25 cellular contexts compared by ENCODE assay signal in genomic region chr4:16745887-16746286, GRCh38.
DNase-seq lines count a peak whose midpoint lies in the region; ATAC-seq, FAIRE-seq and TF ChIP-seq lines count a peak whose summit lies in the region.
"Had no signal": no experiment of that assay in that cellular context is flagged by ENCODE, and none has a peak within 500 bp of the region (broad histone marks: within the 10 kb centered on the region; RNA-seq: fewer than 3 reads in every experiment).

No MANE protein-coding gene starts in this region.

- WGBS in right lobe of liver (ENCODE audit: insufficient coverage, low coverage, low lambda C conversion rate, missing lambda C conversion rate): 56% methylated on average over 3 of the region's 3 CpGs
- WGBS in HepG2 (ENCODE audit: low lambda C conversion rate): 0% methylated on average over 3 of the region's 3 CpGs
- 83% methylated on average over 3 of the region's 3 CpGs for WGBS in hepatocyte (ENCODE audit: low lambda C conversion rate, missing lambda C conversion rate)

- TF ChIP-seq POLR2A in right lobe of liver (IDR thresholded peaks at IDR 0.05): no peak
- no peak for TF ChIP-seq POLR2A in HepG2 (IDR thresholded peaks at IDR 0.05; ENCODE audit: insufficient read depth in 1 of 2, low read depth in 2 of 2, low read length in 2 of 2)
- TF ChIP-seq POLR2A in Peyer's patch (IDR thresholded peaks at IDR 0.05): no peak

- peaks cover 8% of the 10 kb centered on the region for H3K36me3 Mint-ChIP-seq in nephron (ENCODE audit: low read depth)
- H3K36me3 Mint-ChIP-seq: CD14-positive monocyte; CD8-positive, alpha-beta memory T cell had no signal

- DNase-seq in right lobe of liver: no peak
- no peak for DNase-seq in HepG2 (ENCODE audit: low spot score)
- peak; percentile 31 for DNase-seq in hepatocyte (ENCODE audit: low spot score)
- no peak for DNase-seq in right atrium auricular region (ENCODE audit: low spot score)
- DNase-seq in Peyer's patch: no peak
- DNase-seq: 8988T; ACHN; AML-193; BE2C; CD4-positive, alpha-beta T cell; CD8-positive, alpha-beta memory T cell; DMS 273 treated with DMSO at 0.1 percent for 48 hours; DND-41; GM23248; H7; HCEC 1CT had no signal

- no peaks in the 10 kb centered on the region for H3K9me3 ChIP-seq in right lobe of liver
- no peaks in the 10 kb centered on the region for H3K9me3 ChIP-seq in HepG2 (ENCODE audit: low read length)
- H3K9me3 ChIP-seq in hepatocyte (ENCODE audit: low read depth): no peaks in the 10 kb centered on the region
- no peaks in the 10 kb centered on the region for H3K9me3 ChIP-seq in right atrium auricular region
- H3K9me3 ChIP-seq in Peyer's patch: no peaks in the 10 kb centered on the region
- H3K9me3 ChIP-seq: A549; BE2C; BLaER1 treated with 17β-estradiol and CSF1 and Interleukin-3, amounts not matched to agents 10 nM and 100 nM had no signal

- POLR2A ChIA-PET in HepG2 (lab: Yijun Ruan, JAX): no interaction called here

- intact Hi-C loops in right lobe of liver (cut with DNase I): no loop called here
- intact Hi-C loops in HepG2 (cut with micrococcal nuclease; ENCODE audit: unreplicated experiment): no loop called here

- H2AFZ ChIP-seq in HepG2 (ENCODE audit: low read length) (no peak overlapping the region), hepatocyte (no peak overlapping the region)

- H3K27ac Mint-ChIP-seq in nephron: peak overlapping the region in 2 of 3 experiments; percentile 75 to 91
- H3K27ac Mint-ChIP-seq: CD14-positive monocyte; CD4-positive, alpha-beta T cell; CD8-positive, alpha-beta memory T cell had no signal

- TF ChIP-seq CTCF in right lobe of liver (IDR thresholded peaks at IDR 0.05) (no peak), HepG2 (CRISPR knock-in tag; IDR thresholded peaks at IDR 0.05) (no peak), hepatocyte (IDR thresholded peaks at IDR 0.05; ENCODE audit: poor library complexity) (no peak), nephron (IDR thresholded peaks at IDR 0.05; ENCODE audit: unreplicated experiment in 3 of 3) (no peak), right atrium auricular region (IDR thresholded peaks at IDR 0.05) (no peak), Peyer's patch (IDR thresholded peaks at IDR 0.05) (no peak)

- H3K4me2 ChIP-seq in HepG2 (ENCODE audit: low read depth, low read length) (no peak overlapping the region), hepatocyte (no peak overlapping the region)
- H3K4me2 ChIP-seq: A549; BLaER1 treated with 17β-estradiol and CSF1 and Interleukin-3, amounts not matched to agents 10 nM and 100 nM had no signal

- H3K79me2 ChIP-seq in HepG2 (ENCODE audit: insufficient read depth, low read length): no peaks in the 10 kb centered on the region
- no peaks in the 10 kb centered on the region for H3K79me2 ChIP-seq in hepatocyte

- TF ChIP-seq EP300 in HepG2 (IDR thresholded peaks at IDR 0.05; ENCODE audit: low read depth in 2 of 2, low read length in 2 of 2) (no peak), HepG2 (CRISPR knock-in tag; IDR thresholded peaks at IDR 0.05; ENCODE audit: borderline replicate concordance) (no peak)

- H3K4me3 ChIP-seq in right lobe of liver: no peak overlapping the region
- H3K4me3 ChIP-seq in HepG2 (replicated peaks in 1 of 3; ENCODE audit: insufficient read depth in 1 of 3, low read depth in 2 of 3, low read length in 3 of 3): no peak overlapping the region
- no peak overlapping the region for H3K4me3 ChIP-seq in hepatocyte
- no peak overlapping the region for H3K4me3 ChIP-seq in right atrium auricular region
- H3K4me3 ChIP-seq in Peyer's patch: no peak overlapping the region
- H3K4me3 ChIP-seq: A549; BLaER1 treated with 17β-estradiol and CSF1 and Interleukin-3, amounts not matched to agents 10 nM and 100 nM; GM23248 had no signal

- BruUV-seq in HepG2 (replicated peaks; lab: Mats Ljungman, UMichigan): no TSS peak

- no peaks in the 10 kb centered on the region for H3K27me3 Mint-ChIP-seq in nephron (ENCODE audit: low read depth)

- TF ChIP-seq RAD21 in HepG2 (CRISPR knock-in tag; IDR thresholded peaks at IDR 0.05): no peak

- no peak overlapping the region for H3K9ac ChIP-seq in HepG2 (ENCODE audit: insufficient read depth, low read depth, low read length)
- H3K9ac ChIP-seq: BLaER1 treated with 17β-estradiol and CSF1 and Interleukin-3, amounts not matched to agents 10 nM and 100 nM had no signal

- in situ Hi-C loops in HepG2 (cut with HindIII; ENCODE audit: extremely low pct_ligation_motif_present, low pct_unique_long_range_greater_than_20kb): loop anchor here (25.0 kb wide), 1 partner anchor 409 kb away; no protein-coding TSS in a partner anchor

- no peaks in the 10 kb centered on the region for H3K27me3 ChIP-seq in right lobe of liver
- H3K27me3 ChIP-seq in HepG2 (ENCODE audit: control insufficient read depth in 1 of 2, insufficient read depth in 2 of 2, low read length in 2 of 2): no peaks in the 10 kb centered on the region
- no peaks in the 10 kb centered on the region for H3K27me3 ChIP-seq in hepatocyte
- no peaks in the 10 kb centered on the region for H3K27me3 ChIP-seq in right atrium auricular region
- no peaks in the 10 kb centered on the region for H3K27me3 ChIP-seq in Peyer's patch
- H3K27me3 ChIP-seq: BE2C; BLaER1 treated with 17β-estradiol and CSF1 and Interleukin-3, amounts not matched to agents 10 nM and 100 nM had no signal

- H3K9me2 ChIP-seq in hepatocyte (replicated peaks; ENCODE audit: insufficient read depth): no peaks in the 10 kb centered on the region

- peaks cover 33% of the 10 kb centered on the region for H3K4me1 Mint-ChIP-seq in nephron
- H3K4me1 Mint-ChIP-seq: CD14-positive monocyte; CD8-positive, alpha-beta memory T cell had no signal

- no peaks in the 10 kb centered on the region for H3K9me3 Mint-ChIP-seq in nephron
- H3K9me3 Mint-ChIP-seq: CD4-positive, alpha-beta T cell; CD8-positive, alpha-beta memory T cell had no signal

- CTCF ChIA-PET in HepG2 (lab: Yijun Ruan, JAX; ENCODE audit: low intra/inter-chr PET ratio, low total read pairs): no interaction called here

- H3K36me3 ChIP-seq in right lobe of liver (no peaks in the 10 kb centered on the region), HepG2 (replicated peaks in 1 of 2; ENCODE audit: control insufficient read depth in 1 of 2, insufficient read depth in 2 of 2, low read length in 2 of 2) (no peaks in the 10 kb centered on the region), hepatocyte (replicated peaks; ENCODE audit: insufficient read depth, low read depth) (no peaks in the 10 kb centered on the region), right atrium auricular region (no peaks in the 10 kb centered on the region), Peyer's patch (no peaks in the 10 kb centered on the region)
- H3K36me3 ChIP-seq: BE2C; BLaER1 treated with 17β-estradiol and CSF1 and Interleukin-3, amounts not matched to agents 10 nM and 100 nM had no signal

- H3K27ac ChIP-seq in right lobe of liver (no peak overlapping the region), HepG2 (ENCODE audit: extremely low read length, insufficient read depth, low read length) (no peak overlapping the region), hepatocyte (no peak overlapping the region), right atrium auricular region (no peak overlapping the region), Peyer's patch (no peak overlapping the region)
- H3K27ac ChIP-seq: A549; BLaER1 treated with 17β-estradiol and CSF1 and Interleukin-3, amounts not matched to agents 10 nM and 100 nM had no signal

- H3K4me3 Mint-ChIP-seq in nephron: no peak overlapping the region
- H3K4me3 Mint-ChIP-seq: CD14-positive monocyte; CD4-positive, alpha-beta T cell; CD8-positive, alpha-beta memory T cell had no signal

- ATAC-seq in right lobe of liver: peak; percentile 28 to 90 (median 72)
- no peak for ATAC-seq in HepG2
- ATAC-seq in GM21529 (IDR thresholded peaks at IDR 0.05; ENCODE audit: unreplicated experiment): no peak
- ATAC-seq: A549 had no signal

- H3K4me1 ChIP-seq in right lobe of liver (no peaks in the 10 kb centered on the region), HepG2 (ENCODE audit: insufficient read depth, low read length) (no peaks in the 10 kb centered on the region), hepatocyte (ENCODE audit: insufficient read depth) (no peaks in the 10 kb centered on the region), right atrium auricular region (no peaks in the 10 kb centered on the region), Peyer's patch (no peaks in the 10 kb centered on the region)
- H3K4me1 ChIP-seq: A549; BLaER1 treated with 17β-estradiol and CSF1 and Interleukin-3, amounts not matched to agents 10 nM and 100 nM had no signal

- FAIRE-seq in HepG2 (lab: Jason Lieb, UNC): no peak
- FAIRE-seq: A549, D721Med, G401.6, GM12892, H1 had no signal

- H4K20me1 ChIP-seq in HepG2 (ENCODE audit: insufficient read depth, low read length) (no peaks in the 10 kb centered on the region), hepatocyte (ENCODE audit: insufficient read depth, poor library complexity, severe bottlenecking) (no peaks in the 10 kb centered on the region)
- H4K20me1 ChIP-seq: BLaER1 treated with 17β-estradiol and CSF1 and Interleukin-3, amounts not matched to agents 10 nM and 100 nM had no signal

TF ChIP-seq in HepG2, 621 proteins besides CTCF, POLR2A, EP300 and RAD21 (continues in another document):
- TF ChIP-seq ZNF7 (CRISPR knock-in tag; IDR thresholded peaks at IDR 0.05): no peak
- no peak for TF ChIP-seq SRF (IDR thresholded peaks at IDR 0.05; ENCODE audit: low read depth, low read length)
- no peak for TF ChIP-seq JUN (CRISPR knock-in tag; IDR thresholded peaks at IDR 0.05)

Comparison
In these comparisons a context has a peak if more than half of its experiments do, and no peak if none do; other contexts are left out.
1. ATAC-seq: peak in right lobe of liver (4 of 4); none in HepG2 (single experiment) and GM21529 (single experiment).